In the genomic region with DNA sequence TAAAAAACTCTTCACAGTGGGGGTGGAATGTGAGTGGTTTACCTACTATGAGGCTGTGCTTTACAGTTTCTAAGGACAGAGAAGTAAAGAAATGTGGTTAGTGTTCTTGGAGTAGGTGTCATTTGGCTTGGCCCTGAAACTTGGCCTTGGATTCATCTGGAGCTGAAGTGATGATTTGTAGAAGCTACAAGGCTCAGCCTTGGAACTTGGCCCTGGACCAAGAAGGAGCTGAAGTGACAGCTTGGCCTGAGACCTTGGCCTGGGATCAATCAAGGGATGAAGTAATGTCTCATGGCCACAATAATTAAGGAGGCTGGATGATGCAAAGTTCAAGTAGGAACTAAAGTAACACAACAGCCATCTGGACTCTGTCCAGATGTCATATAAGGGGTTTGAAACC, we compare ENCODE assay signal across 4 cellular contexts. TPM values are rescaled to one million over a fixed set of nuclear protein-coding genes. Genes with fewer than 3 reads are reported as not detected.
"Had no signal": no experiment of that assay in that cellular context is flagged by ENCODE, and none has a peak within 500 bp of the region (broad histone marks: within the 10 kb centered on the region; RNA-seq: fewer than 3 reads in every experiment).

No MANE protein-coding gene starts in this region.

RNA-seq across cellular contexts. Expression of a gene that starts 1.7 kb away (rescaled TPM):
- total RNA-seq: LHCN-M2, M059J, MCF 10A, NCI-H460 had no signal
